In the genomic region with DNA sequence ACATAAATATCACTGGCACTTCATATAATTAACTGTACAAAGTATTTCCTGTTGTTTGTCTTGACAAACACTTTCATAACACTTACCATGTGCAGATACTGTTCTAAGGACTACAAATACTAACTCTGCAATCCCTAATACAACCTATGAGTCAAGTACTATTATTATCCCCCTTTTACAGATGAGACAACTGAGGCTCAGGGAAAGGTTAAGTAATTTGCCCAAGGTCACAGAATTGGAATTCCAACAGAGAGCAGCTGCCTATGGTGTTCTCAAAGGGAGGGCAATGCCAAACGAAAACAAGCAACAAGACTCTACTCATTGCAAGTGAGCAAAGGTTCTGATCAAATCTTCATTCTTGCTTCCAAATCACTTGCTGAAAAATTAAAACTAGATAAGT, we compare ENCODE assay signal across 10 cellular contexts.
DNase-seq lines count a peak whose midpoint lies in the region; ATAC-seq and TF ChIP-seq lines count a peak whose summit lies in the region.
"Had no signal": no experiment of that assay in that cellular context is flagged by ENCODE, and none has a peak within 500 bp of the region (broad histone marks: within the 10 kb centered on the region; RNA-seq: fewer than 3 reads in every experiment).

No MANE protein-coding gene starts in this region.

- ATAC-seq in HG03135 (IDR thresholded peaks at IDR 0.05; ENCODE audit: unreplicated experiment) = no peak
- ATAC-seq in HG03457 (IDR thresholded peaks at IDR 0.05; ENCODE audit: unreplicated experiment) = no peak

- DNase-seq in colonic mucosa (no peak), mesendoderm (no peak), HuH-7 (ENCODE audit: low spot score) (no peak)
- no peak for DNase-seq in activated CD4-positive, alpha-beta T cell treated with anti-CD3 and anti-CD28 coated beads, Interleukin-2, amount 50 U/mL, for 48 hours
- DNase-seq: activated CD4-positive, alpha-beta T cell treated with anti-CD3 and anti-CD28 coated beads for 1 hour; NCI-H82 had no signal

- no peak overlapping the region for H2AK5ac ChIP-seq in mesendoderm (ENCODE audit: low read length)

- H3K9me3 ChIP-seq in HUES48 (ENCODE audit: control insufficient read depth, insufficient read depth, low read length) = no peaks in the 10 kb centered on the region
- H3K9me3 ChIP-seq in colonic mucosa = no peaks in the 10 kb centered on the region
- no peaks in the 10 kb centered on the region for H3K9me3 ChIP-seq in subcutaneous abdominal adipose tissue (ENCODE audit: control insufficient read depth in 5 of 5, low read length in 5 of 5)

- no peak overlapping the region for H2BK120ac ChIP-seq in mesendoderm (ENCODE audit: low read depth, low read length)

- no peak overlapping the region for H4K5ac ChIP-seq in mesendoderm (ENCODE audit: low read length)

- H3K27ac ChIP-seq in HUES48 (ENCODE audit: low read depth, low read length) = peak overlapping the region; percentile 91
- H3K27ac ChIP-seq in colonic mucosa = peak overlapping the region; percentile 85
- H3K27ac ChIP-seq in mesendoderm (ENCODE audit: low read depth, low read length) = peak overlapping the region; percentile 15
- H3K27ac ChIP-seq in subcutaneous abdominal adipose tissue (ENCODE audit: low read depth, low read length) = peak overlapping the region; percentile 88

- no peak overlapping the region for H4K8ac ChIP-seq in mesendoderm (ENCODE audit: low read depth, low read length)

- intact Hi-C loops in colonic mucosa (cut with DNase I) = no loop called here

- H3K9ac ChIP-seq in HUES48 (ENCODE audit: low read depth, low read length) (peak overlapping the region; percentile 43), colonic mucosa (ENCODE audit: low read depth in 2 of 2, low read length in 2 of 2) (peak overlapping the region in 1 of 2 donors; percentile 44), mesendoderm (ENCODE audit: low read length) (no peak overlapping the region), subcutaneous abdominal adipose tissue (ENCODE audit: low read length in 5 of 5) (peak overlapping the region in 2 of 5 donors; percentile 65 to 68)

- no peak overlapping the region for H3K4me2 ChIP-seq in mesendoderm (ENCODE audit: low read length)

- H3K23ac ChIP-seq in mesendoderm (ENCODE audit: low read length) = no peak overlapping the region

- H2BK15ac ChIP-seq in mesendoderm (replicated peaks; ENCODE audit: low read depth) = no peak overlapping the region

- H3K4ac ChIP-seq in mesendoderm (ENCODE audit: low read depth, low read length) = no peak overlapping the region

- H3K18ac ChIP-seq in mesendoderm (ENCODE audit: low read length) = no peak overlapping the region

- H3K4me3 ChIP-seq in HUES48 (ENCODE audit: low read depth, low read length) (no peak overlapping the region), colonic mucosa (no peak overlapping the region), mesendoderm (ENCODE audit: low read length) (no peak overlapping the region), subcutaneous abdominal adipose tissue (ENCODE audit: low read depth in 1 of 5, low read length in 5 of 5) (no peak overlapping the region)

- peak overlapping the region; percentile 2 for H3K56ac ChIP-seq in mesendoderm (ENCODE audit: low read length)

- H3K79me2 ChIP-seq in mesendoderm (ENCODE audit: control insufficient read depth, insufficient read depth, low read length) = peaks cover 9% of the 10 kb centered on the region

- no peak for TF ChIP-seq CTCF in colonic mucosa (IDR thresholded peaks at IDR 0.05)

- H3K27me3 ChIP-seq in HUES48 (ENCODE audit: control insufficient read depth, insufficient read depth, low read length) (no peaks in the 10 kb centered on the region), colonic mucosa (no peaks in the 10 kb centered on the region), mesendoderm (ENCODE audit: insufficient read depth, low read length, poor library complexity) (no peaks in the 10 kb centered on the region), subcutaneous abdominal adipose tissue (ENCODE audit: control insufficient read depth in 5 of 5, insufficient read depth in 4 of 5, low read length in 5 of 5) (no peaks in the 10 kb centered on the region)

- H3K79me1 ChIP-seq in mesendoderm (ENCODE audit: low read length) = peaks cover 5% of the 10 kb centered on the region

- H3K36me3 ChIP-seq in HUES48 (ENCODE audit: control insufficient read depth, insufficient read depth, low read length) (no peaks in the 10 kb centered on the region), colonic mucosa (no peaks in the 10 kb centered on the region), mesendoderm (ENCODE audit: control insufficient read depth, insufficient read depth, low read length) (no peaks in the 10 kb centered on the region), subcutaneous abdominal adipose tissue (ENCODE audit: control insufficient read depth in 5 of 5, insufficient read depth in 5 of 5, low read length in 5 of 5) (no peaks in the 10 kb centered on the region)

- WGBS in mesendoderm (ENCODE audit: extremely low coverage, insufficient coverage, low lambda C conversion rate) = no CpG with 5 or more reads among the region's 1 CpG

- H2BK5ac ChIP-seq in mesendoderm (ENCODE audit: low read length) = no peak overlapping the region

- H3K4me1 ChIP-seq in HUES48 (ENCODE audit: control insufficient read depth, insufficient read depth, low read length) (peaks cover 65% of the 10 kb centered on the region), colonic mucosa (peaks cover 20% of the 10 kb centered on the region), mesendoderm (ENCODE audit: control insufficient read depth, low read depth, low read length) (peaks cover 15% of the 10 kb centered on the region), subcutaneous abdominal adipose tissue (ENCODE audit: control insufficient read depth in 5 of 5, insufficient read depth in 5 of 5, low read length in 5 of 5) (peaks cover 0 to 56% (median 34%) of the 10 kb centered on the region in 5 donors)

Comparison
In these comparisons a context has a peak if more than half of its experiments do, and no peak if none do; other contexts are left out.
1. H3K27ac ChIP-seq: peak in every context shown above with its lines; median percentile 91 in HUES48; 88 in subcutaneous abdominal adipose tissue; 85 in colonic mucosa; 15 in mesendoderm.